In the genomic region with DNA sequence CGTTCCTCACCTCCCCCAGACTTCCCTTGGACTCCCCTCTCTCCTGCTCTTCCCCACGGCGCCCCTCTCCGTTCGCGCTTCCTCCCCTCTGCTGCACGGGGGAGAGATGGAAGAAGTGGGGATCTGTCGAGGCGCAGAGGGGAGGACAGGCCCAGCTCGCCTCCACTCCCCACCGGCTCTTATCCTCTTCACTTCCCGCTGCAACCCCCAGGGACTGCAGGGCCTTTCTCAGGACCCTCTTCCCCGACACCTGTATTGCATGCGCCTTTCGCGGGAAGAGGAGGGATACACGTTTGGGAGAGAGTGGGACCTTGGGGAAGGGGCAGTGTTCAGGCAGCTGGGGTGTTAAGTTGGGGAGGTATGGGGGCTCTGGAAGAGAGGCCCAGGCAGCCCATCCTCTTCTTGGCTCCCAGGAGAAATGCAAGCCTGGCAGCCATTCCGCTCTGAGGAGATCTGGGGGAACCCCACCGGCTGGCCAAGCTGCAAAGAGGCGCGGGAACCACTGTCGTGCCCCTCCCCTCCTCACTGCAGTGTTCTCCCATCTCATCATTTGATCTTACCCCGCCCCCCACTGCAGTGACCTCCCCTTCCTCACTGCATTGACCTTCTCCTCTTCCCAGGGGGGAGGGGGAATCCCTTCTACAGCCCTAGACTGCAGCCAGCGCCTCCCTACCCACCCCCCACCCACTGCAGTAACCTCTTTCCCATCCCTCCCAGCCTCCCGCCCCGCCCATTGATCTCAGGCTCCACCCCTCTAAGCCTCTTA, we compare ENCODE assay signal across 6 cellular contexts. TPM values are rescaled to one million over a fixed set of nuclear protein-coding genes. Genes with fewer than 3 reads are reported as not detected.
A peak's percentile ranks its signal among the peaks of the same experiment; 100 is the strongest.
DNase-seq lines count a peak whose midpoint lies in the region; ATAC-seq, FAIRE-seq and TF ChIP-seq lines count a peak whose summit lies in the region.

No MANE protein-coding gene starts in this region.

- H3K79me2 ChIP-seq in trophoblast cell (ENCODE audit: control insufficient read depth, insufficient read depth, low read length, poor library complexity) = no peaks in the 10 kb centered on the region

- H3K27ac ChIP-seq in A549 = peak overlapping the region; percentile 74 to 93
- H3K27ac ChIP-seq in trophoblast cell (ENCODE audit: low read depth, low read length) = no peak overlapping the region

- peaks cover 17% of the 10 kb centered on the region for H3K4me1 ChIP-seq in A549
- H3K4me1 ChIP-seq in trophoblast cell (ENCODE audit: control insufficient read depth in 1 of 2, insufficient read depth in 2 of 2, low read length in 2 of 2) = peaks cover 0 to 3% of the 10 kb centered on the region in 2 experiments

- no peak overlapping the region for H4K91ac ChIP-seq in trophoblast cell (ENCODE audit: low read depth, low read length)

- POLR2A ChIA-PET in A549 (lab: Yijun Ruan, JAX) (interaction anchor here (1.3 kb wide), 2 partner anchors 24 to 42 kb away, joined by 4 to 7 read pairs; a partner anchor contains a TSS), HEK293T (lab: Yijun Ruan, JAX) (interaction anchor here (1.1 to 4.1 kb wide), 5 partner anchors 10 to 53 kb away, joined by 3 to 33 read pairs (median 13); a partner anchor contains a TSS)

- H3K27me3 ChIP-seq in trophoblast cell (ENCODE audit: insufficient read depth, low read length) = peaks cover 18% of the 10 kb centered on the region

- no peak overlapping the region for H4K8ac ChIP-seq in trophoblast cell (ENCODE audit: low read depth, low read length)

- H2BK5ac ChIP-seq in trophoblast cell (ENCODE audit: low read depth, low read length, poor library complexity) = no peak overlapping the region

- TF ChIP-seq EP300 in A549 (IDR thresholded peaks at IDR 0.05) = no peak

- H2BK120ac ChIP-seq in trophoblast cell (ENCODE audit: insufficient read depth, low read length, poor library complexity) = no peak overlapping the region

- H2BK12ac ChIP-seq in trophoblast cell (ENCODE audit: low read length) = no peak overlapping the region

- H2AK5ac ChIP-seq in trophoblast cell (ENCODE audit: low read length) = no peak overlapping the region

- H3K4ac ChIP-seq in trophoblast cell (ENCODE audit: low read depth, low read length) = no peak overlapping the region

- ATAC-seq in A549 (peak; percentile 54 to 64; a peak in 5 of 6 replicates), HG03460 (IDR thresholded peaks at IDR 0.05; ENCODE audit: unreplicated experiment) (peak; percentile 17)

- peak overlapping the region; percentile 63 for H3K4me3 ChIP-seq in A549
- no peak overlapping the region for H3K4me3 ChIP-seq in trophoblast cell (ENCODE audit: low read depth, low read length)

- no peak overlapping the region for H3K18ac ChIP-seq in trophoblast cell (ENCODE audit: low read length)

- no peaks in the 10 kb centered on the region for H3K79me1 ChIP-seq in trophoblast cell (ENCODE audit: low read length)

- TF ChIP-seq POLR2A in A549 (IDR thresholded peaks at IDR 0.05; ENCODE audit: low read length) = no peak

- no peak for TF ChIP-seq RAD21 in A549 (conservative IDR thresholded peaks at IDR 0.05 in 1 of 2, IDR thresholded peaks at IDR 0.05 in 1 of 2)

- no peak for TF ChIP-seq CTCF in A549 (IDR thresholded peaks at IDR 0.05)

- H3K36me3 ChIP-seq in trophoblast cell (ENCODE audit: control insufficient read depth in 1 of 2, insufficient read depth in 2 of 2, low read length in 2 of 2) = no peaks in the 10 kb centered on the region

- CTCF ChIA-PET in A549 (lab: Yijun Ruan, JAX) = interaction anchor here (8.5 to 22.2 kb wide), 2 partner anchors 10 to 44 kb away, joined by 91 to 232 read pairs; a partner anchor contains a TSS
- CTCF ChIA-PET in HEK293T (lab: Yijun Ruan, JAX) = interaction anchor here (0.9 to 1.2 kb wide), 2 partner anchors 43 to 46 kb away, joined by 3 to 4 read pairs; no protein-coding TSS in a partner anchor

- H3K9ac ChIP-seq in trophoblast cell (ENCODE audit: low read length) = no peak overlapping the region

- H2AFZ ChIP-seq in trophoblast cell (ENCODE audit: insufficient read depth, low read length, poor library complexity) = no peak overlapping the region

- peak; percentile 47 to 65 for DNase-seq in A549 (ENCODE audit: low read depth in 1 of 2, low spot score in 1 of 2)
- DNase-seq in cerebellum (ENCODE audit: low spot score) = peak; percentile 68
- DNase-seq in trophoblast cell = no peak
- DNase-seq in KBM-7 = no peak
- DNase-seq in HEK293T (ENCODE audit: extremely low spot score) = no peak

- in situ Hi-C loops in KBM-7 (cut with MboI; ENCODE audit: low pct_unique_long_range_greater_than_20kb, low sequenced_read_pairs) = no loop called here

- 18% methylated on average over 23 of the region's 26 CpGs for whole genome bisulfite sequencing in A549 (ENCODE audit: missing lambda C conversion rate)
- WGBS in trophoblast cell (ENCODE audit: extremely low coverage, insufficient coverage, insufficient read length) = no CpG with 5 or more reads among the region's 26 CpGs

- H3K4me2 ChIP-seq in A549 (peak overlapping the region; percentile 94), trophoblast cell (ENCODE audit: low read length) (peak overlapping the region; percentile 64)

- H3K9me3 ChIP-seq in A549 (no peaks in the 10 kb centered on the region), trophoblast cell (ENCODE audit: insufficient read depth, low read depth, low read length) (no peaks in the 10 kb centered on the region)

- no peak for FAIRE-seq in A549 (lab: Jason Lieb, UNC)

- H3K23ac ChIP-seq in trophoblast cell (ENCODE audit: low read length) = no peak overlapping the region

- no peak overlapping the region for H3K14ac ChIP-seq in trophoblast cell (ENCODE audit: low read length)

- H4K12ac ChIP-seq in trophoblast cell (ENCODE audit: low read depth, low read length) = no peak overlapping the region

TF ChIP-seq in A549, 52 proteins besides CTCF, POLR2A, EP300 and RAD21 (continues in another document):
- no peak for TF ChIP-seq FOXS1 (CRISPR knock-in tag; IDR thresholded peaks at IDR 0.05)

TF ChIP-seq in HEK293T, 16 proteins besides CTCF, POLR2A, EP300 and RAD21:
- TF ChIP-seq NFRKB (IDR thresholded peaks at IDR 0.05) (no peak), CTBP1 (IDR thresholded peaks at IDR 0.05; ENCODE audit: borderline replicate concordance) (no peak), TARDBP (IDR thresholded peaks at IDR 0.05) (no peak), HDGF (IDR thresholded peaks at IDR 0.05; ENCODE audit: borderline replicate concordance) (no peak), FOXK2 (IDR thresholded peaks at IDR 0.05) (no peak), LEF1 (IDR thresholded peaks at IDR 0.05; ENCODE audit: borderline replicate concordance) (no peak), SUZ12 (IDR thresholded peaks at IDR 0.05) (no peak), FOXM1 (IDR thresholded peaks at IDR 0.05; ENCODE audit: borderline replicate concordance) (no peak), BHLHE40 (IDR thresholded peaks at IDR 0.05; ENCODE audit: borderline replicate concordance) (no peak), ZNF384 (IDR thresholded peaks at IDR 0.05) (no peak)
- TF ChIP-seq, protein P1, sequence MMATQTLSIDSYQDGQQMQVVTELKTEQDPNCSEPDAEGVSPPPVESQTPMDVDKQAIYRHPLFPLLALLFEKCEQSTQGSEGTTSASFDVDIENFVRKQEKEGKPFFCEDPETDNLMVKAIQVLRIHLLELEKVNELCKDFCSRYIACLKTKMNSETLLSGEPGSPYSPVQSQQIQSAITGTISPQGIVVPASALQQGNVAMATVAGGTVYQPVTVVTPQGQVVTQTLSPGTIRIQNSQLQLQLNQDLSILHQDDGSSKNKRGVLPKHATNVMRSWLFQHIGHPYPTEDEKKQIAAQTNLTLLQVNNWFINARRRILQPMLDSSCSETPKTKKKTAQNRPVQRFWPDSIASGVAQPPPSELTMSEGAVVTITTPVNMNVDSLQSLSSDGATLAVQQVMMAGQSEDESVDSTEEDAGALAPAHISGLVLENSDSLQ (IDR thresholded peaks at IDR 0.05) = no peak

RNA-seq across cellular contexts. Expression of a gene that starts 0.8 kb away (rescaled TPM):
- polyA plus RNA-seq in A549 (2011; rRNA removed) (26.2 and 45.1 TPM in 2 replicates), A549 (2017; fragmentation: RNase III; extraction: RNeasy Plus Mini Kit Qiagen cat#74134 plus additional on column Dnase treatment) (31.0 to 38.6 TPM (median 31.6 TPM) in 3 replicates)
- 38.3 and 43.1 TPM in 2 replicates for polyA plus RNA-seq in A549 (2012; cell fraction: cytosol; rRNA removed)
- 103 and 139 TPM in 2 replicates for polyA plus RNA-seq in A549 (2012; cell fraction: nucleus; rRNA removed)
- 20.9 and 25.3 TPM in 2 replicates for polyA minus RNA-seq in A549 (2011; rRNA and poly(A)+ RNA removed)
- total RNA-seq in cerebellum = 95.4 TPM
- 3.6 and 3.8 TPM in 2 replicates for polyA plus RNA-seq in trophoblast cell (2013)

RNA-seq across cellular contexts. Expression of a gene that starts 10.6 kb away (rescaled TPM):
- polyA plus RNA-seq in A549 (2011; rRNA removed) (33.3 and 40.4 TPM in 2 replicates), A549 (2017; fragmentation: RNase III; extraction: RNeasy Plus Mini Kit Qiagen cat#74134 plus additional on column Dnase treatment) (17.2 to 19.1 TPM (median 19.1 TPM) in 3 replicates)
- 19.4 and 20.2 TPM in 2 replicates for polyA plus RNA-seq in A549 (2012; cell fraction: cytosol; rRNA removed)
- polyA plus RNA-seq in A549 (2012; cell fraction: nucleus; rRNA removed) = 11.1 and 15.2 TPM in 2 replicates
- 16.6 and 22.1 TPM in 2 replicates for polyA minus RNA-seq in A549 (2011; rRNA and poly(A)+ RNA removed)
- total RNA-seq in cerebellum = 12.8 TPM
- 5.8 and 6.0 TPM in 2 replicates for polyA plus RNA-seq in trophoblast cell (2013)

RNA-seq across cellular contexts. Expression of a gene that starts 12.6 kb away (rescaled TPM):
- polyA plus RNA-seq in A549 (2011; rRNA removed) = 11.3 and 23.1 TPM in 2 replicates
- 26.7 and 40.3 TPM in 2 replicates for polyA plus RNA-seq in A549 (2012; cell fraction: cytosol; rRNA removed)
- polyA plus RNA-seq in A549 (2012; cell fraction: nucleus; rRNA removed) = 96.0 and 102 TPM in 2 replicates
- polyA plus RNA-seq in A549 (2017; fragmentation: RNase III; extraction: RNeasy Plus Mini Kit Qiagen cat#74134 plus additional on column Dnase treatment) = 40.3 to 51.6 TPM (median 51.2 TPM) in 3 replicates
- polyA minus RNA-seq in A549 (2011; rRNA and poly(A)+ RNA removed) = 14.1 and 24.0 TPM in 2 replicates
- total RNA-seq in cerebellum = 16.2 TPM
- polyA plus RNA-seq in trophoblast cell (2013) = 123 TPM in 2 replicates

RNA-seq across cellular contexts. Expression of a gene that starts 28.4 kb away (rescaled TPM):
- polyA plus RNA-seq in A549 (2011; rRNA removed) = not detected in 2 replicates
- polyA plus RNA-seq in A549 (2012; cell fraction: cytosol; rRNA removed) = not detected in 2 replicates
- not detected in 2 replicates for polyA plus RNA-seq in A549 (2012; cell fraction: nucleus; rRNA removed)
- not detected in 3 replicates for polyA plus RNA-seq in A549 (2017; fragmentation: RNase III; extraction: RNeasy Plus Mini Kit Qiagen cat#74134 plus additional on column Dnase treatment)
- not detected in 2 replicates for polyA minus RNA-seq in A549 (2011; rRNA and poly(A)+ RNA removed)
- not detected for total RNA-seq in cerebellum
- polyA plus RNA-seq in trophoblast cell (2013) = not detected in 2 replicates

RNA-seq across cellular contexts. Expression of a gene that starts 28.6 kb away (rescaled TPM):
- polyA plus RNA-seq in A549 (2011; rRNA removed) (466 and 493 TPM in 2 replicates), A549 (2017; fragmentation: RNase III; extraction: RNeasy Plus Mini Kit Qiagen cat#74134 plus additional on column Dnase treatment) (224 to 273 TPM (median 261 TPM) in 3 replicates)
- 958 and 1,062 TPM in 2 replicates for polyA plus RNA-seq in A549 (2012; cell fraction: cytosol; rRNA removed)
- 535 and 597 TPM in 2 replicates for polyA plus RNA-seq in A549 (2012; cell fraction: nucleus; rRNA removed)
- polyA minus RNA-seq in A549 (2011; rRNA and poly(A)+ RNA removed) = 98.2 and 108 TPM in 2 replicates
- total RNA-seq in cerebellum = 131 TPM
- polyA plus RNA-seq in trophoblast cell (2013) = 141 and 142 TPM in 2 replicates

Comparison
In these comparisons a context has a peak if more than half of its experiments do, and no peak if none do; other contexts are left out.
1. DNase-seq: peak in A549 (2 of 2) and cerebellum (single experiment); none in trophoblast cell (0 of 2), KBM-7 (single experiment) and HEK293T (single experiment).